ENCODE assay signal across 8 cellular contexts in the genomic region with DNA sequence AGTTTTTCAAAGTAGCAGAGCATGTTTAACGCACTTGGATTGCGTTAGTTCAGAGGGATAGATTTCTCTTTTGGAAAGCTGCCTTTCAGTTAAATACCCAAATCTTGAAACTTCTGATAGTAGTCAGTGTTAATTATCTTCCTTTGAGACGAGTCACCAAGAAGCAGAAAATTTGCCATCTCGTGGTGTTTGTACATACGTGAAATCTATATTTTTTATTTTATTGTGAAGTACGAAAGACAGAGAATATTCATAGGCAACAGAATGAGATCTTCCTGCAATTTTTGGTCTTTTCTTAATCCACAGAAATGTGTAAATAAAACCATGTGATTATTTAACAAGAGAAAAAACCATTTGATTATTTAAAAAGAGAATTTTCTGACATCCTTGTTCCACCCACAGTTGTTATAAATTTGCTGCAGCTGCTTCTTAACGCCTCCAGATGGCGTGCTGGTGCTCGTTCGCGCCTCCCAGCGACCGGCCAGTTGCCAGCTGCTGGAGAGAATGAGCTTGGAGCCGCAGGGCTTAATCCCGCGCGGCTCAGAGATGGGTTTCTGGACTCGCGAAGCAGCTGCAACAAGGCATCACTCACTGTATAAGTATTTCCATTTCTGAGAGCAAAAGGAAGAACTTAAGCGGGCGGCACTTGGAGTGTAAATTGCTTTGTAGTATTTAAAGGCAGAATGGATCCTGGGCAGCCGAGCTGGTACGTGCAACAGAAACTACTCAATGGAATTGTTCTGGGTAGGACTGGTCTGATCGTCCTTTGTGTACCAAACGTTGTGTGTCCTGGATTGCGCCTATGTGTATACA. TPM values are rescaled to one million over a fixed set of nuclear protein-coding genes. Genes with fewer than 3 reads are reported as not detected.
DNase-seq lines count a peak whose midpoint lies in the region; TF ChIP-seq lines count a peak whose summit lies in the region.

No MANE protein-coding gene starts in this region.

- in situ Hi-C loops in brain microvascular endothelial cell (cut with HindIII; ENCODE audit: low pct_ligation_motif_present, low sequenced_read_pairs) = no loop called here

- no peaks in the 10 kb centered on the region for H3K4me1 ChIP-seq in HEK293 (ENCODE audit: control insufficient read depth, insufficient read depth, low read length)
- H3K4me1 ChIP-seq in smooth muscle cell (ENCODE audit: low read depth) = no peaks in the 10 kb centered on the region

- H3K4me3 ChIP-seq in HEK293 (ENCODE audit: low read depth, low read length) = peak overlapping the region; percentile 24
- H3K4me3 ChIP-seq in brain microvascular endothelial cell (ENCODE audit: low read depth, low read length) = peak overlapping the region; percentile 53
- H3K4me3 ChIP-seq in smooth muscle cell = peak overlapping the region; percentile 40

- no peaks in the 10 kb centered on the region for H3K27me3 ChIP-seq in brain microvascular endothelial cell (replicated peaks)
- peaks cover 23% of the 10 kb centered on the region for H3K27me3 ChIP-seq in smooth muscle cell (ENCODE audit: low read depth)

- no peaks in the 10 kb centered on the region for H3K9me3 ChIP-seq in HEK293 (ENCODE audit: control insufficient read depth, insufficient read depth, low read depth, low read length)
- H3K9me3 ChIP-seq in smooth muscle cell (replicated peaks; ENCODE audit: low read depth) = no peaks in the 10 kb centered on the region

- H3K27ac ChIP-seq in HEK293 (ENCODE audit: extremely low read depth, low read depth, low read length) (no peak overlapping the region), brain microvascular endothelial cell (no peak overlapping the region), smooth muscle cell (ENCODE audit: low read depth) (no peak overlapping the region)

- H2AFZ ChIP-seq in smooth muscle cell (ENCODE audit: low read depth) = peak overlapping the region; percentile 37

- no peaks in the 10 kb centered on the region for H3F3A ChIP-seq in smooth muscle cell (ENCODE audit: low read depth)

- 26% methylated on average over 26 of the region's 26 CpGs for whole genome bisulfite sequencing in smooth muscle cell (ENCODE audit: low lambda C conversion rate)

- TF ChIP-seq CTCF in HEK293 (tag by site-specific recombination; IDR thresholded peaks at IDR 0.05) (peak; percentile 35; the same call in 1 of the 2 replicates), LNCAP (IDR thresholded peaks at IDR 0.05) (peak; percentile 92), brain microvascular endothelial cell (IDR thresholded peaks at IDR 0.05; ENCODE audit: low read depth, low read length, missing control alignments) (peak; percentile 98), smooth muscle cell (IDR thresholded peaks at IDR 0.05; ENCODE audit: borderline replicate concordance, insufficient read depth, poor library complexity, severe bottlenecking) (peak; percentile 91)

- DNase-seq in activated gamma-delta T cell (lab: John Stamatoyannopoulos, UW) = peak; percentile 8
- no peak for DNase-seq in activated gamma-delta T cell treated with Interleukin-2 at 50 U/mL for 16 hours
- DNase-seq in RKO (ENCODE audit: low spot score) = peak; percentile 91
- peak; percentile 74 for DNase-seq in brain microvascular endothelial cell
- peak; percentile 76 for DNase-seq in iPS-NIHi7 (ENCODE audit: extremely low spot score)
- peak; percentile 22 for DNase-seq in smooth muscle cell (lab: John Stamatoyannopoulos, UW; ENCODE audit: unreplicated experiment)

- H3K4me2 ChIP-seq in smooth muscle cell = peak overlapping the region; percentile 79

- H3K79me2 ChIP-seq in smooth muscle cell (ENCODE audit: low read depth) = no peaks in the 10 kb centered on the region

- H3K36me3 ChIP-seq in HEK293 (ENCODE audit: control insufficient read depth in 2 of 2, insufficient read depth in 1 of 2, low read length in 2 of 2) (no peaks in the 10 kb centered on the region), brain microvascular endothelial cell (replicated peaks) (no peaks in the 10 kb centered on the region), smooth muscle cell (ENCODE audit: low read depth) (no peaks in the 10 kb centered on the region)

- CTCF ChIA-PET in HEK293 (lab: Yijun Ruan, JAX) = interaction anchor here (0.6 to 1.4 kb wide), 7 partner anchors 13 to 1934 kb away, joined by 3 to 6 read pairs (median 3); no protein-coding TSS in a partner anchor

- POLR2A ChIA-PET in HEK293 (lab: Yijun Ruan, JAX) = no interaction called here

- H3K9ac ChIP-seq in smooth muscle cell (ENCODE audit: low read depth) = no peak overlapping the region

- H4K20me1 ChIP-seq in smooth muscle cell (ENCODE audit: low read depth) = no peaks in the 10 kb centered on the region

TF ChIP-seq in HEK293, 187 proteins besides CTCF, POLR2A, EP300 and RAD21:
- TF ChIP-seq ZBTB21 (tag by site-specific recombination; IDR thresholded peaks at IDR 0.05) (no peak), TRIM28 (IDR thresholded peaks at IDR 0.05; ENCODE audit: borderline replicate concordance, low read length) (peak; percentile 59; the same call in 1 of the 2 replicates), ZNF2 (tag by site-specific recombination; IDR thresholded peaks at IDR 0.05) (0 out of 2 replicates have a peak, but pooled peaks have one; percentile 24), ZNF654 (tag by site-specific recombination; IDR thresholded peaks at IDR 0.05; ENCODE audit: low read depth) (peak; percentile 30; the same call in 1 of the 2 replicates), ZNF555 (tag by site-specific recombination; conservative IDR thresholded peaks at IDR 0.05) (no peak), ZNF660 (tag by site-specific recombination; IDR thresholded peaks at IDR 0.05) (peak; percentile 32; the same call in 1 of the 2 replicates)
- TF ChIP-seq, protein P1, sequence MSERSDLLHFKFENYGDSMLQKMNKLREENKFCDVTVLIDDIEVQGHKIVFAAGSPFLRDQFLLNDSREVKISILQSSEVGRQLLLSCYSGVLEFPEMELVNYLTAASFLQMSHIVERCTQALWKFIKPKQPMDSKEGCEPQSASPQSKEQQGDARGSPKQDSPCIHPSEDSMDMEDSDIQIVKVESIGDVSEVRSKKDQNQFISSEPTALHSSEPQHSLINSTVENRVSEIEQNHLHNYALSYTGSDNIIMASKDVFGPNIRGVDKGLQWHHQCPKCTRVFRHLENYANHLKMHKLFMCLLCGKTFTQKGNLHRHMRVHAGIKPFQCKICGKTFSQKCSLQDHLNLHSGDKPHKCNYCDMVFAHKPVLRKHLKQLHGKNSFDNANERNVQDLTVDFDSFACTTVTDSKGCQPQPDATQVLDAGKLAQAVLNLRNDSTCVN (tag by site-specific recombination; optimal IDR thresholded peaks at IDR 0.05) = peak; percentile 8

RNA-seq across cellular contexts. Expression of a gene that starts 10.5 kb away (rescaled TPM):
- not detected in 2 replicates for total RNA-seq in smooth muscle cell
- not detected in 2 replicates for polyA plus RNA-seq in smooth muscle cell

Comparison
In these comparisons a context has a peak if more than half of its experiments do, and no peak if none do; other contexts are left out.
1. CTCF ChIP-seq: peak in every context shown above with its lines; median percentile 98 in brain microvascular endothelial cell; 92 in LNCAP; 91 in smooth muscle cell; 35 in HEK293.